In the genomic region with DNA sequence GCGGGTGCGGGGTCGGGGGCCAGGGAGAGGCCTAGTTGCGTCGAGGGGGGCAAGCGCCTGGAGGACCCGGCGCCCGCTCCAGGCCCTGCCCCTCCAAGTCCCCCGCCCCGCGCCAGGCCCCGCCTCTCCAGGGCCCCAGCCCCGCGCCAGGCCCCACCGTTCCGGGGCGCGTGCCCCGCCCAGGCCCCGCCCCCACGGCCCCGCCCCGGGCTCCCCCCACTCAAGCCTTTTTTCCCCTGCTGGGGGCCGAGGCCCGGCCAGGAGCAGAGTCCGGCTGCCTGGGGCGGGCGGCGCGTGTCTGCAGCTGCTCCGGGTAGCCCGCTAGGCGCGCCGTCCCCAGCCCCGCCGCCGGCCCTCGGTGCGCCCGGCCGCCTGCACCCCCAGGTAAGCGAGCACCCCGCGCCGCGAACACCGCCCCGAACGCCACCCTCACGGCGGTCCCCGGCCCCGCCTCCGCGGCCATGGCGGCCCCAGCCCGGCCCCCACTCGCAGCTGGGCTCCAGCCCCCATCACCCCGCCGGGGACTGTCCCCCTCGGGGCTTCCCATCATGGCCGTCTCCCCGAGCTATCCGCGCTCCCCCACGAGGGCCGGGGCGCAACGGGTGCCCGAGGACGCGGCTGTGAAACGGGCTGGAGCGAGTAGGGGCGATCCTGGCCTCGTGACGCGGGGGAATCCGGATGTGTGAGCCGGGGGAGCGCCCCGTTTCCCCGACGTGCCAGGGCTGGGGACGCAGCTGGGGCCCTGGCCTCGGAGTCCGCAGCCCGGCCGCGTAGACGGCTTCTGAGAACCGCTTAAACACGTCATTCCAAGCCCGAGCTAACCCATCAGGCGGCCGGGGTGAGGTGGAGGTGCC, we compare ENCODE assay signal across 1 cellular context.
A peak's percentile ranks its signal among the peaks of the same experiment; 100 is the strongest.
TF ChIP-seq lines count a peak whose summit lies in the region.

A gene with protein sequence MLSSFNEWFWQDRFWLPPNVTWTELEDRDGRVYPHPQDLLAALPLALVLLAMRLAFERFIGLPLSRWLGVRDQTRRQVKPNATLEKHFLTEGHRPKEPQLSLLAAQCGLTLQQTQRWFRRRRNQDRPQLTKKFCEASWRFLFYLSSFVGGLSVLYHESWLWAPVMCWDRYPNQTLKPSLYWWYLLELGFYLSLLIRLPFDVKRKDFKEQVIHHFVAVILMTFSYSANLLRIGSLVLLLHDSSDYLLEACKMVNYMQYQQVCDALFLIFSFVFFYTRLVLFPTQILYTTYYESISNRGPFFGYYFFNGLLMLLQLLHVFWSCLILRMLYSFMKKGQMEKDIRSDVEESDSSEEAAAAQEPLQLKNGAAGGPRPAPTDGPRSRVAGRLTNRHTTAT (plus strand): TSS at position 260 of the 854 bp plus-strand sequence. CDS start 41,707 bp downstream, outside the sequence.

TF ChIP-seq in HepG2, 621 proteins besides CTCF, POLR2A, EP300 and RAD21 (continued from another document and continues in another):
- TF ChIP-seq, protein P1, sequence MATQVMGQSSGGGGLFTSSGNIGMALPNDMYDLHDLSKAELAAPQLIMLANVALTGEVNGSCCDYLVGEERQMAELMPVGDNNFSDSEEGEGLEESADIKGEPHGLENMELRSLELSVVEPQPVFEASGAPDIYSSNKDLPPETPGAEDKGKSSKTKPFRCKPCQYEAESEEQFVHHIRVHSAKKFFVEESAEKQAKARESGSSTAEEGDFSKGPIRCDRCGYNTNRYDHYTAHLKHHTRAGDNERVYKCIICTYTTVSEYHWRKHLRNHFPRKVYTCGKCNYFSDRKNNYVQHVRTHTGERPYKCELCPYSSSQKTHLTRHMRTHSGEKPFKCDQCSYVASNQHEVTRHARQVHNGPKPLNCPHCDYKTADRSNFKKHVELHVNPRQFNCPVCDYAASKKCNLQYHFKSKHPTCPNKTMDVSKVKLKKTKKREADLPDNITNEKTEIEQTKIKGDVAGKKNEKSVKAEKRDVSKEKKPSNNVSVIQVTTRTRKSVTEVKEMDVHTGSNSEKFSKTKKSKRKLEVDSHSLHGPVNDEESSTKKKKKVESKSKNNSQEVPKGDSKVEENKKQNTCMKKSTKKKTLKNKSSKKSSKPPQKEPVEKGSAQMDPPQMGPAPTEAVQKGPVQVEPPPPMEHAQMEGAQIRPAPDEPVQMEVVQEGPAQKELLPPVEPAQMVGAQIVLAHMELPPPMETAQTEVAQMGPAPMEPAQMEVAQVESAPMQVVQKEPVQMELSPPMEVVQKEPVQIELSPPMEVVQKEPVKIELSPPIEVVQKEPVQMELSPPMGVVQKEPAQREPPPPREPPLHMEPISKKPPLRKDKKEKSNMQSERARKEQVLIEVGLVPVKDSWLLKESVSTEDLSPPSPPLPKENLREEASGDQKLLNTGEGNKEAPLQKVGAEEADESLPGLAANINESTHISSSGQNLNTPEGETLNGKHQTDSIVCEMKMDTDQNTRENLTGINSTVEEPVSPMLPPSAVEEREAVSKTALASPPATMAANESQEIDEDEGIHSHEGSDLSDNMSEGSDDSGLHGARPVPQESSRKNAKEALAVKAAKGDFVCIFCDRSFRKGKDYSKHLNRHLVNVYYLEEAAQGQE (IDR thresholded peaks at IDR 0.05; ENCODE audit: borderline replicate concordance in 1 of 2, low read depth in 1 of 2, low read length in 2 of 2) = no peak
- TF ChIP-seq, protein P2, sequence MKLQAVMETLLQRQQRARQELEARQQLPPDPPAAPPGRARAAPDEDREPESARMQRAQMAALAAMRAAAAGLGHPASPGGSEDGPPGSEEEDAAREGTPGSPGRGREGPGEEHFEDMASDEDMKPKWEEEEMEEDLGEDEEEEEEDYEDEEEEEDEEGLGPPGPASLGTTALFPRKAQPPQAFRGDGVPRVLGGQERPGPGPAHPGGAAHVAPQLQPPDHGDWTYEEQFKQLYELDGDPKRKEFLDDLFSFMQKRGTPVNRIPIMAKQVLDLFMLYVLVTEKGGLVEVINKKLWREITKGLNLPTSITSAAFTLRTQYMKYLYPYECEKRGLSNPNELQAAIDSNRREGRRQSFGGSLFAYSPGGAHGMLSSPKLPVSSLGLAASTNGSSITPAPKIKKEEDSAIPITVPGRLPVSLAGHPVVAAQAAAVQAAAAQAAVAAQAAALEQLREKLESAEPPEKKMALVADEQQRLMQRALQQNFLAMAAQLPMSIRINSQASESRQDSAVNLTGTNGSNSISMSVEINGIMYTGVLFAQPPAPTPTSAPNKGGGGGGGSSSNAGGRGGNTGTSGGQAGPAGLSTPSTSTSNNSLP (IDR thresholded peaks at IDR 0.05; ENCODE audit: low read depth, low read length) = no peak
- TF ChIP-seq CC2D1A (CRISPR knock-in tag; IDR thresholded peaks at IDR 0.05) = no peak
- TF ChIP-seq ZNF547 (CRISPR knock-in tag; IDR thresholded peaks at IDR 0.05) = no peak
- TF ChIP-seq FOXM1 (CRISPR knock-in tag; IDR thresholded peaks at IDR 0.05) = no peak
- no peak for TF ChIP-seq TGIF2 (CRISPR knock-in tag; IDR thresholded peaks at IDR 0.05)
- TF ChIP-seq TAF15 (IDR thresholded peaks at IDR 0.05; ENCODE audit: low read depth, low read length, poor library complexity, severe bottlenecking) = peak; percentile 78
- TF ChIP-seq, protein P3, sequence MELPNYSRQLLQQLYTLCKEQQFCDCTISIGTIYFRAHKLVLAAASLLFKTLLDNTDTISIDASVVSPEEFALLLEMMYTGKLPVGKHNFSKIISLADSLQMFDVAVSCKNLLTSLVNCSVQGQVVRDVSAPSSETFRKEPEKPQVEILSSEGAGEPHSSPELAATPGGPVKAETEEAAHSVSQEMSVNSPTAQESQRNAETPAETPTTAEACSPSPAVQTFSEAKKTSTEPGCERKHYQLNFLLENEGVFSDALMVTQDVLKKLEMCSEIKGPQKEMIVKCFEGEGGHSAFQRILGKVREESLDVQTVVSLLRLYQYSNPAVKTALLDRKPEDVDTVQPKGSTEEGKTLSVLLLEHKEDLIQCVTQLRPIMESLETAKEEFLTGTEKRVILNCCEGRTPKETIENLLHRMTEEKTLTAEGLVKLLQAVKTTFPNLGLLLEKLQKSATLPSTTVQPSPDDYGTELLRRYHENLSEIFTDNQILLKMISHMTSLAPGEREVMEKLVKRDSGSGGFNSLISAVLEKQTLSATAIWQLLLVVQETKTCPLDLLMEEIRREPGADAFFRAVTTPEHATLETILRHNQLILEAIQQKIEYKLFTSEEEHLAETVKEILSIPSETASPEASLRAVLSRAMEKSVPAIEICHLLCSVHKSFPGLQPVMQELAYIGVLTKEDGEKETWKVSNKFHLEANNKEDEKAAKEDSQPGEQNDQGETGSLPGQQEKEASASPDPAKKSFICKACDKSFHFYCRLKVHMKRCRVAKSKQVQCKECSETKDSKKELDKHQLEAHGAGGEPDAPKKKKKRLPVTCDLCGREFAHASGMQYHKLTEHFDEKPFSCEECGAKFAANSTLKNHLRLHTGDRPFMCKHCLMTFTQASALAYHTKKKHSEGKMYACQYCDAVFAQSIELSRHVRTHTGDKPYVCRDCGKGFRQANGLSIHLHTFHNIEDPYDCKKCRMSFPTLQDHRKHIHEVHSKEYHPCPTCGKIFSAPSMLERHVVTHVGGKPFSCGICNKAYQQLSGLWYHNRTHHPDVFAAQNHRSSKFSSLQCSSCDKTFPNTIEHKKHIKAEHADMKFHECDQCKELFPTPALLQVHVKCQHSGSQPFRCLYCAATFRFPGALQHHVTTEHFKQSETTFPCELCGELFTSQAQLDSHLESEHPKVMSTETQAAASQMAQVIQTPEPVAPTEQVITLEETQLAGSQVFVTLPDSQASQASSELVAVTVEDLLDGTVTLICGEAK (IDR thresholded peaks at IDR 0.05) = no peak
- TF ChIP-seq, protein P3 (CRISPR knock-in tag; IDR thresholded peaks at IDR 0.05) = no peak
- TF ChIP-seq, protein P4, sequence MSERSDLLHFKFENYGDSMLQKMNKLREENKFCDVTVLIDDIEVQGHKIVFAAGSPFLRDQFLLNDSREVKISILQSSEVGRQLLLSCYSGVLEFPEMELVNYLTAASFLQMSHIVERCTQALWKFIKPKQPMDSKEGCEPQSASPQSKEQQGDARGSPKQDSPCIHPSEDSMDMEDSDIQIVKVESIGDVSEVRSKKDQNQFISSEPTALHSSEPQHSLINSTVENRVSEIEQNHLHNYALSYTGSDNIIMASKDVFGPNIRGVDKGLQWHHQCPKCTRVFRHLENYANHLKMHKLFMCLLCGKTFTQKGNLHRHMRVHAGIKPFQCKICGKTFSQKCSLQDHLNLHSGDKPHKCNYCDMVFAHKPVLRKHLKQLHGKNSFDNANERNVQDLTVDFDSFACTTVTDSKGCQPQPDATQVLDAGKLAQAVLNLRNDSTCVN (CRISPR knock-in tag; IDR thresholded peaks at IDR 0.05; ENCODE audit: borderline replicate concordance) = no peak
- TF ChIP-seq NBN (conservative IDR thresholded peaks at IDR 0.05) = no peak
- TF ChIP-seq ZNF841 (CRISPR knock-in tag; IDR thresholded peaks at IDR 0.05; ENCODE audit: borderline replicate concordance) = no peak
- no peak for TF ChIP-seq CHD4 (IDR thresholded peaks at IDR 0.05; ENCODE audit: borderline replicate concordance, low read length)
- no peak; the same call in 1 of the 2 replicates for TF ChIP-seq ZNF333 (CRISPR knock-in tag; IDR thresholded peaks at IDR 0.05; ENCODE audit: borderline replicate concordance)
- TF ChIP-seq, protein P5, sequence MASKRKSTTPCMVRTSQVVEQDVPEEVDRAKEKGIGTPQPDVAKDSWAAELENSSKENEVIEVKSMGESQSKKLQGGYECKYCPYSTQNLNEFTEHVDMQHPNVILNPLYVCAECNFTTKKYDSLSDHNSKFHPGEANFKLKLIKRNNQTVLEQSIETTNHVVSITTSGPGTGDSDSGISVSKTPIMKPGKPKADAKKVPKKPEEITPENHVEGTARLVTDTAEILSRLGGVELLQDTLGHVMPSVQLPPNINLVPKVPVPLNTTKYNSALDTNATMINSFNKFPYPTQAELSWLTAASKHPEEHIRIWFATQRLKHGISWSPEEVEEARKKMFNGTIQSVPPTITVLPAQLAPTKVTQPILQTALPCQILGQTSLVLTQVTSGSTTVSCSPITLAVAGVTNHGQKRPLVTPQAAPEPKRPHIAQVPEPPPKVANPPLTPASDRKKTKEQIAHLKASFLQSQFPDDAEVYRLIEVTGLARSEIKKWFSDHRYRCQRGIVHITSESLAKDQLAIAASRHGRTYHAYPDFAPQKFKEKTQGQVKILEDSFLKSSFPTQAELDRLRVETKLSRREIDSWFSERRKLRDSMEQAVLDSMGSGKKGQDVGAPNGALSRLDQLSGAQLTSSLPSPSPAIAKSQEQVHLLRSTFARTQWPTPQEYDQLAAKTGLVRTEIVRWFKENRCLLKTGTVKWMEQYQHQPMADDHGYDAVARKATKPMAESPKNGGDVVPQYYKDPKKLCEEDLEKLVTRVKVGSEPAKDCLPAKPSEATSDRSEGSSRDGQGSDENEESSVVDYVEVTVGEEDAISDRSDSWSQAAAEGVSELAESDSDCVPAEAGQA (IDR thresholded peaks at IDR 0.05; ENCODE audit: low read depth) = no peak
- TF ChIP-seq, protein P5 (CRISPR knock-in tag; IDR thresholded peaks at IDR 0.05; ENCODE audit: borderline replicate concordance) = no peak
- TF ChIP-seq JARID2 (CRISPR knock-in tag; IDR thresholded peaks at IDR 0.05; ENCODE audit: insufficient replicate concordance) = no peak
- no peak for TF ChIP-seq RFX5 (IDR thresholded peaks at IDR 0.05; ENCODE audit: low read depth, low read length)
- no peak for TF ChIP-seq ZNF180 (CRISPR knock-in tag; IDR thresholded peaks at IDR 0.05; ENCODE audit: borderline replicate concordance, low read depth)
- TF ChIP-seq XBP1 (CRISPR knock-in tag; IDR thresholded peaks at IDR 0.05) = no peak
- TF ChIP-seq DMAP1 (CRISPR knock-in tag; IDR thresholded peaks at IDR 0.05) = no peak
- TF ChIP-seq SNRNP70 (IDR thresholded peaks at IDR 0.05; ENCODE audit: low read depth, low read length) = no peak
- no peak for TF ChIP-seq PAX8 (CRISPR knock-in tag; IDR thresholded peaks at IDR 0.05; ENCODE audit: borderline replicate concordance)
- TF ChIP-seq ZNF75D (CRISPR knock-in tag; IDR thresholded peaks at IDR 0.05; ENCODE audit: borderline replicate concordance) = no peak
- peak; percentile 47; the same call in 1 of the 2 replicates for TF ChIP-seq ZNF772 (CRISPR knock-in tag; IDR thresholded peaks at IDR 0.05)
- TF ChIP-seq ZNF354B (CRISPR knock-in tag; IDR thresholded peaks at IDR 0.05) = no peak
